19 cellular contexts compared by ENCODE assay signal in genomic region chr1:234144866-234145265, GRCh38.
"Had no signal": no experiment of that assay in that cellular context is flagged by ENCODE, and none has a peak within 500 bp of the region (broad histone marks: within the 10 kb centered on the region; RNA-seq: fewer than 3 reads in every experiment).

No MANE protein-coding gene starts in this region.

- H3K27ac ChIP-seq: epithelial cell of prostate, esophagus squamous epithelium, gastroesophageal sphincter, neutrophil, right atrium auricular region, sigmoid colon, skin epidermis, thyroid gland, upper lobe of left lung, uterus had no signal

- H3K4me1 ChIP-seq: esophagus squamous epithelium, gastroesophageal sphincter, right atrium auricular region, sigmoid colon, thyroid gland, upper lobe of left lung, uterus had no signal

- H3K36me3 ChIP-seq: esophagus squamous epithelium, gastroesophageal sphincter, neutrophil, right atrium auricular region, sigmoid colon, thyroid gland, upper lobe of left lung, uterus had no signal

- ATAC-seq: effector memory CD8-positive, alpha-beta T cell; gastroesophageal sphincter; left lobe of liver; mucosa of descending colon; naive thymus-derived CD8-positive, alpha-beta T cell had no signal

- H3K27me3 ChIP-seq: right atrium auricular region, sigmoid colon, thyroid gland, upper lobe of left lung, uterus had no signal

- H3K4me3 ChIP-seq: esophagus squamous epithelium, gastroesophageal sphincter, mucosa of descending colon, right atrium auricular region, sigmoid colon, skin epidermis, thyroid gland, upper lobe of left lung, uterus had no signal

- H3K9me3 ChIP-seq: esophagus squamous epithelium, gastroesophageal sphincter, mucosa of descending colon, neutrophil, right atrium auricular region, sigmoid colon, thyroid gland, upper lobe of left lung, uterus had no signal

- DNase-seq: effector memory CD8-positive, alpha-beta T cell; esophagus squamous epithelium; foreskin fibroblast; glutamatergic neuron; islet precursor cell; mucosa of descending colon; naive thymus-derived CD8-positive, alpha-beta T cell; posterior cingulate gyrus; sigmoid colon; stimulated activated naive CD4-positive, alpha-beta T cell treated with Interleukin-2 at 50 U/mL for 16 hours; thyroid gland; upper lobe of left lung; uterus had no signal
